In genomic region chr3:112405845-112406244, GRCh38 we compare ENCODE assay signal across 13 cellular contexts.
A peak's percentile ranks its signal among the peaks of the same experiment; 100 is the strongest.
DNase-seq lines count a peak whose midpoint lies in the region; ATAC-seq, FAIRE-seq and TF ChIP-seq lines count a peak whose summit lies in the region.
"Had no signal": no experiment of that assay in that cellular context is flagged by ENCODE, and none has a peak within 500 bp of the region (broad histone marks: within the 10 kb centered on the region; RNA-seq: fewer than 3 reads in every experiment).

No MANE protein-coding gene starts in this region.

- H3K36me3 Mint-ChIP-seq in activated CD4-positive, alpha-beta memory T cell treated with anti-CD3 and anti-CD28 coated beads, Interleukin-2, amount 10 ng/mL, durations not matched to agents 7 days and 5 days (ENCODE audit: low read depth): peaks cover 4% of the 10 kb centered on the region

- CTCF ChIA-PET in activated CD4-positive, alpha-beta memory T cell treated with anti-CD3 and anti-CD28 coated beads, Interleukin-2, amount 10 ng/mL, durations not matched to agents 7 days and 5 days (lab: Charles Lee): interaction anchor here (2.5 to 2.9 kb wide), 2 partner anchors 32 to 294 kb away, joined by 7 read pairs; no protein-coding TSS in a partner anchor

- H3K36me3 ChIP-seq in kidney (ENCODE audit: control insufficient read depth in 1 of 2, insufficient read depth in 2 of 2, low read length in 2 of 2): no peaks in the 10 kb centered on the region

- H3K4me3 Mint-ChIP-seq in activated CD4-positive, alpha-beta memory T cell treated with anti-CD3 and anti-CD28 coated beads, Interleukin-2, amount 10 ng/mL, durations not matched to agents 7 days and 5 days: no peak overlapping the region

- intact Hi-C loops in kidney (cut with DNase I): no loop called here

- no peak overlapping the region for H3K27ac Mint-ChIP-seq in activated CD4-positive, alpha-beta memory T cell treated with anti-CD3 and anti-CD28 coated beads, Interleukin-2, amount 10 ng/mL, durations not matched to agents 7 days and 5 days

- H3K4me1 ChIP-seq in kidney (ENCODE audit: control insufficient read depth in 1 of 2, insufficient read depth in 1 of 2, low read depth in 1 of 2, low read length in 2 of 2): no peaks in the 10 kb centered on the region

- DNase-seq in GM19239 (ENCODE audit: insufficient read length, low spot score) (no peak), kidney (no peak), dedifferentiated amniotic fluid mesenchymal stem cell (ENCODE audit: extremely low spot score) (no peak), NCI-H2196 treated with DMSO at 0.1 percent for 48 hours (lab: John Stamatoyannopoulos, UW; ENCODE audit: unreplicated experiment) (no peak)
- peak; percentile 25 for DNase-seq in activated CD4-positive, alpha-beta memory T cell treated with anti-CD3 and anti-CD28 coated beads, Interleukin-2, amount 10 ng/mL, durations not matched to agents 7 days and 5 days
- DNase-seq in stimulated activated CD4-positive, alpha-beta T cell treated with anti-CD3 and anti-CD28 coated beads, Interleukin-2, amount 100 ng/mL, for 24 hours: peak; percentile 35 to 40
- DNase-seq: DND-41, head of caudate nucleus, midbrain, NCI-H1694, RPMI8226, substantia nigra had no signal

- POLR2A ChIA-PET in activated CD4-positive, alpha-beta memory T cell treated with anti-CD3 and anti-CD28 coated beads, Interleukin-2, amount 10 ng/mL, durations not matched to agents 7 days and 5 days (lab: Charles Lee): interaction anchor here (0.6 kb wide), 1 partner anchor 501 kb away, joined by 3 read pairs; no protein-coding TSS in a partner anchor

- peak overlapping the region in 1 of 2 donors; percentile 46 for H3K4me3 ChIP-seq in kidney (ENCODE audit: low read length in 2 of 2)

- FAIRE-seq in GM19239 (lab: Jason Lieb, UNC) (peak; percentile 55), kidney (lab: Jason Lieb, UNC) (no peak)

- peaks cover 3% of the 10 kb centered on the region for H3K27me3 Mint-ChIP-seq in activated CD4-positive, alpha-beta memory T cell treated with anti-CD3 and anti-CD28 coated beads, Interleukin-2, amount 10 ng/mL, durations not matched to agents 7 days and 5 days

- no peak overlapping the region for H3K9ac ChIP-seq in kidney (ENCODE audit: low read length in 2 of 2)

- peak overlapping the region in 1 of 2 donors; percentile 55 for H3K27ac ChIP-seq in kidney (ENCODE audit: low read depth in 2 of 2, low read length in 2 of 2)

- ATAC-seq in HG02981 (IDR thresholded peaks at IDR 0.05; ENCODE audit: unreplicated experiment): peak; percentile 62

- H3K9me3 Mint-ChIP-seq in activated CD4-positive, alpha-beta memory T cell treated with anti-CD3 and anti-CD28 coated beads, Interleukin-2, amount 10 ng/mL, durations not matched to agents 7 days and 5 days: no peaks in the 10 kb centered on the region

- no peak for TF ChIP-seq CTCF in kidney (IDR thresholded peaks at IDR 0.05; ENCODE audit: borderline replicate concordance, extremely low read depth, insufficient read depth)

- H3K9me3 ChIP-seq in kidney (ENCODE audit: control insufficient read depth in 1 of 2, low read length in 2 of 2): no peaks in the 10 kb centered on the region

- peaks cover 14% of the 10 kb centered on the region for H3K4me1 Mint-ChIP-seq in activated CD4-positive, alpha-beta memory T cell treated with anti-CD3 and anti-CD28 coated beads, Interleukin-2, amount 10 ng/mL, durations not matched to agents 7 days and 5 days

Comparison
In these comparisons a context has a peak if more than half of its experiments do, and no peak if none do; other contexts are left out.
1. DNase-seq: peak in activated CD4-positive, alpha-beta memory T cell treated with anti-CD3 and anti-CD28 coated beads, Interleukin-2, amount 10 ng/mL, durations not matched to agents 7 days and 5 days (single experiment) and stimulated activated CD4-positive, alpha-beta T cell treated with anti-CD3 and anti-CD28 coated beads, Interleukin-2, amount 100 ng/mL, for 24 hours (2 of 2); none in GM19239 (single experiment), kidney (single experiment), dedifferentiated amniotic fluid mesenchymal stem cell (single experiment) and NCI-H2196 treated with DMSO at 0.1 percent for 48 hours (single experiment).